ENCODE assay signal across 2 cellular contexts in the genomic region with DNA sequence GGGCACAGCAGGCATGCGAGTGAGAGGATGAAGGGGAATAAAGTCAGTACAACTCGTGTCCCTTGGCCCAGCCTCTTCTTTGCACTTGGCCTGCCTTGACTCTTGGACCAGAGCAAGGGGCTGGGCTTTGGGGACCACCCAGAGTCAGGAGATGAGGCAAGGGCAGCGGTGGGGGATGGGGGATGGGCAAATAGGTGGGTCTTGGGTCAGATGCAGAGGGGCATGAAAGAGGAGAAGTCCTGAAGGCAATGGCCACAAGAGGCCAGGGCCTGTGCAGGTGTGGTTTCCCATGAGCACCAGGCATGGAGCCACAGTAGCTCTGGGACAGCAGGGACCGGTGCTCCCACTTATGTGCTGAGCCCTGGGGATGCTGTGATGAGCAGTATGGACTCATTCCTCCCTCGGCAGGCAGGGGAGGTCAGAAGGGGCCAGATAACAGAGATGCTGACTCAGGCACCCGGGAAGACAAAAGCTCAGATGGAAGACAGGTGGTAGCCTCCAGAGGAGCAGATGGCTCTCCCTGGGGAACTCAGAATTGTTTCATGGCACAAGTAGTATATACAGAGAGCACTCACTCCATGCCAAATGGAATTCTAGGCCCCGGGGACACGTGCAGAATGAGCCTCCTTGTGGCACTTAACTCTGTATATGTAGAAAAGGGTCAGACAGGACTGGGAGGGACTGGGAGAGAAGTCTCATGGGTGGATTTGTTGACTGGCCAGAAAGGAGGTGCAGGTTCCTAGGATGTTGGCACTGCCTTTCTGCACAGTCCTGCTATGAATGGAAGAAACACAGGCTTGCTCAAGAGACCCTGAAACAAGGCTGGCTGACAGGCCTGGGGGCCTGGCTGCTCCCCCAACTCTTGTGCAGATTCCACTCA.
TF ChIP-seq lines count a peak whose summit lies in the region.

No MANE protein-coding gene starts in this region.

TF ChIP-seq in A549, 52 proteins besides CTCF, POLR2A, EP300 and RAD21:
- TF ChIP-seq, protein P1, sequence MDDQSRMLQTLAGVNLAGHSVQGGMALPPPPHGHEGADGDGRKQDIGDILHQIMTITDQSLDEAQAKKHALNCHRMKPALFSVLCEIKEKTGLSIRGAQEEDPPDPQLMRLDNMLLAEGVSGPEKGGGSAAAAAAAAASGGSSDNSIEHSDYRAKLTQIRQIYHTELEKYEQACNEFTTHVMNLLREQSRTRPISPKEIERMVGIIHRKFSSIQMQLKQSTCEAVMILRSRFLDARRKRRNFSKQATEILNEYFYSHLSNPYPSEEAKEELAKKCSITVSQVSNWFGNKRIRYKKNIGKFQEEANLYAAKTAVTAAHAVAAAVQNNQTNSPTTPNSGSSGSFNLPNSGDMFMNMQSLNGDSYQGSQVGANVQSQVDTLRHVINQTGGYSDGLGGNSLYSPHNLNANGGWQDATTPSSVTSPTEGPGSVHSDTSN (IDR thresholded peaks at IDR 0.05), result 0 out of 2 replicates have a peak, but pooled peaks have one; percentile 25
- TF ChIP-seq CBX8 (IDR thresholded peaks at IDR 0.05) (no peak), JUN (IDR thresholded peaks at IDR 0.05) (peak in 1 of 2 experiments; percentile 26; a peak in 1 of 5 replicates), MAFK (IDR thresholded peaks at IDR 0.05; ENCODE audit: partially characterized antibody) (peak; percentile 24)

TF ChIP-seq in HEK293, 187 proteins besides CTCF, POLR2A, EP300 and RAD21 (continued from another document):
- peak; percentile 68 for TF ChIP-seq GLIS1 (tag by site-specific recombination; IDR thresholded peaks at IDR 0.05)
- peak; percentile 46 for TF ChIP-seq ZIC2 (tag by site-specific recombination; IDR thresholded peaks at IDR 0.05)
- TF ChIP-seq ZBTB48 (tag by site-specific recombination; IDR thresholded peaks at IDR 0.05), result 0 out of 2 replicates have a peak, but pooled peaks have one; percentile 21
- no peak for TF ChIP-seq ZNF19 (tag by site-specific recombination; IDR thresholded peaks at IDR 0.05; ENCODE audit: low read depth)
